In the genomic region with DNA sequence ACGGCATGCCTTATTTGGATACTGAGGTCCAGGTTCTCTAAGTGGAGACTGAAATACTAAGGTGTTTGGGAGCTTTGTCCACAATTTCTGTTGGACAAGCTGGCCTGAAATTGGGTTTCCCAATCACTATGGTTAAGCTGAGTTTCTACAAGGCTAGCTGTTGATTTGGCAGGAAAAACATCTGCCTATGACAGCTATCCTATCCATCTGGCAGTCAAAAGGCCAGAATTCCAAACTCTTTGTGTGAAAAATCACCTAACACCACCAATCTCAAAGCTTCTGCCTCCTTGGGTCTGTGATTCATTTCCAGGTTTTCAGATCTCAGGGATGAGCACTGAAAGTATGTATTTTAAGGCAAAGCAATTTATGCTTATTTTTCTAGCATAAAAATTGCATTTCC, we compare ENCODE assay signal across 21 cellular contexts. TPM values are rescaled to one million over a fixed set of nuclear protein-coding genes. Genes with fewer than 3 reads are reported as not detected.
DNase-seq lines count a peak whose midpoint lies in the region; ATAC-seq and TF ChIP-seq lines count a peak whose summit lies in the region.
"Had no signal": no experiment of that assay in that cellular context is flagged by ENCODE, and none has a peak within 500 bp of the region (broad histone marks: within the 10 kb centered on the region; RNA-seq: fewer than 3 reads in every experiment).

No MANE protein-coding gene starts in this region.

- H3K4me3 ChIP-seq in fibroblast of mammary gland (ENCODE audit: control insufficient read depth, low read depth, low read length) = no peak overlapping the region
- H3K4me3 ChIP-seq: A549, colonic mucosa, esophagus muscularis mucosa, ovary, Peyer's patch, right atrium auricular region had no signal

- TF ChIP-seq CTCF in fibroblast of mammary gland (conservative IDR thresholded peaks at IDR 0.05; ENCODE audit: control insufficient read depth, insufficient read depth, low read depth, low read length) = no peak

- intact Hi-C loops in sciatic nerve (cut with DNase I) = no loop called here

- ATAC-seq in sciatic nerve (peak; percentile 45), GM21390 (IDR thresholded peaks at IDR 0.05; ENCODE audit: unreplicated experiment) (no peak), HG03378 (IDR thresholded peaks at IDR 0.05; ENCODE audit: unreplicated experiment) (no peak)
- ATAC-seq: effector memory CD8-positive, alpha-beta T cell; naive thymus-derived CD4-positive, alpha-beta T cell had no signal

- DNase-seq in NCI-H1105 treated with DMSO at 0.1 percent for 48 hours (lab: John Stamatoyannopoulos, UW) = peak; percentile 22
- no peak for DNase-seq in NCI-H1105 (lab: John Stamatoyannopoulos, UW)
- peak; percentile 12 for DNase-seq in H4 (ENCODE audit: low spot score)
- peak; percentile 7 for DNase-seq in fibroblast of mammary gland (ENCODE audit: low read depth)
- DNase-seq in sciatic nerve (ENCODE audit: low spot score) = no peak
- DNase-seq in NK-92 treated with Interleukin-12 subunit alpha and Interleukin-12 subunit beta, amount 100 ng/mL, for 24 hours (lab: John Stamatoyannopoulos, UW) = no peak
- DNase-seq: activated CD4-positive, alpha-beta T cell treated with anti-CD3 and anti-CD28 coated beads for 4 hours; activated naive CD8-positive, alpha-beta T cell treated with anti-CD3 and anti-CD28 coated beads for 36 hours; colonic mucosa; effector memory CD8-positive, alpha-beta T cell; IMR-90; naive thymus-derived CD4-positive, alpha-beta T cell; NCI-H146; ovary; Peyer's patch; T-helper 2 cell had no signal

RNA-seq across cellular contexts. Expression of a gene that starts 16.2 kb away (rescaled TPM):
- 0.14 TPM in 1 of 2 replicates, not detected in the other for total RNA-seq in H4 (2014; rRNA removed; shearing (Covaris generic))
- 3.9 TPM for total RNA-seq in sciatic nerve
- total RNA-seq: activated naive CD8-positive, alpha-beta T cell treated with anti-CD3 and anti-CD28 coated beads for 36 hours; naive thymus-derived CD4-positive, alpha-beta T cell had no signal

Comparison
In these comparisons a context has a peak if more than half of its experiments do, and no peak if none do; other contexts are left out.
1. DNase-seq: peak in NCI-H1105 treated with DMSO at 0.1 percent for 48 hours (single experiment), H4 (single experiment) and fibroblast of mammary gland (single experiment); none in NCI-H1105 (single experiment), sciatic nerve (single experiment) and NK-92 treated with Interleukin-12 subunit alpha and Interleukin-12 subunit beta, amount 100 ng/mL, for 24 hours (single experiment).